Comparison of ENCODE assay signal across 17 cellular contexts in the genomic region with DNA sequence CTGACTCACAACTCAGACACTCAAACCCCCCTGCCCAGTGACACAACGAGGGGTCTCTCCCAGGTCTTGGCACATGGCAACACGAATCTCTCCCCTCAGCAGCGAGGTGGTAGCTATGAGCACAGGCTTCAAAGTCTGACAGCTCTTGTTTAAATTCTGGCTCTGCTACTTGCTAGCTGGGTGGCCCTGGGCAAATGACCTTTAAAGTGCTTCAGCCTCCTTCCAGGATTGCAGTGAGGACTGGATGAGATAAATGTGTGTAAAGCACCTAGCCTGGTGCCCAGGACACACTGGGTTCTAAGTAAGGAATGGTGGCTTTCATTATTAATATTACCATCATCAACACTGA. TPM values are rescaled to one million over a fixed set of nuclear protein-coding genes. Genes with fewer than 3 reads are reported as not detected.
DNase-seq lines count a peak whose midpoint lies in the region; ATAC-seq and TF ChIP-seq lines count a peak whose summit lies in the region.
"Had no signal": no experiment of that assay in that cellular context is flagged by ENCODE, and none has a peak within 500 bp of the region (broad histone marks: within the 10 kb centered on the region; RNA-seq: fewer than 3 reads in every experiment).

No MANE protein-coding gene starts in this region.

- H3K27me3 Mint-ChIP-seq in HFFc6 (ENCODE audit: insufficient read depth): peaks cover 5% of the 10 kb centered on the region
- no peaks in the 10 kb centered on the region for H3K27me3 Mint-ChIP-seq in brain
- H3K27me3 Mint-ChIP-seq: CD4-positive, CD25-positive, alpha-beta regulatory T cell; IgD-negative memory B cell; T-helper 17 cell had no signal

- no peak for ATAC-seq in left lobe of liver
- no peak for ATAC-seq in stimulated activated effector memory CD8-positive, alpha-beta T cell treated with anti-CD3 and anti-CD28 coated beads, Interleukin-12 subunit alpha, Interleukin-12 subunit beta, amount 100 ng/mL, for 72 hours
- ATAC-seq: T-helper 17 cell had no signal

- DNase-seq in HFFc6: no peak
- peak; percentile 36 for DNase-seq in left lobe of liver (ENCODE audit: low spot score)
- DNase-seq in stimulated activated effector memory CD8-positive, alpha-beta T cell treated with anti-CD3 and anti-CD28 coated beads, Interleukin-12 subunit alpha, Interleukin-12 subunit beta, amount 100 ng/mL, for 72 hours (ENCODE audit: low spot score in 2 of 2): no peak
- DNase-seq in NCI-H1417 treated with DMSO at 0.1 percent for 48 hours (lab: John Stamatoyannopoulos, UW): no peak
- DNase-seq in nucleus accumbens (lab: John Stamatoyannopoulos, UW): no peak
- DNase-seq in activated naive CD4-positive, alpha-beta T cell treated with Interleukin-2 at 50 U/mL for 16 hours: no peak
- no peak for DNase-seq in adrenal gland
- DNase-seq: activated CD4-positive, alpha-beta T cell treated with anti-CD3 and anti-CD28 coated beads for 4 hours; CD4-positive, CD25-positive, alpha-beta regulatory T cell; central memory CD4-positive, alpha-beta T cell; midbrain; NCI-H1105 treated with DMSO at 0.1 percent for 48 hours; NCI-H446 treated with DMSO at 0.1 percent for 48 hours; stimulated activated CD4-positive, alpha-beta T cell treated with anti-CD3 and anti-CD28 coated beads, Interleukin-2, amount 100 ng/mL, for 24 hours; T-helper 17 cell had no signal

- peak overlapping the region; percentile 81 for H3K4me3 Mint-ChIP-seq in HFFc6
- H3K4me3 Mint-ChIP-seq in brain: no peak overlapping the region
- H3K4me3 Mint-ChIP-seq in stimulated activated effector memory CD8-positive, alpha-beta T cell treated with anti-CD3 and anti-CD28 coated beads, Interleukin-12 subunit alpha, Interleukin-12 subunit beta, amount 100 ng/mL, for 72 hours: no peak overlapping the region
- H3K4me3 Mint-ChIP-seq: CD4-positive, CD25-positive, alpha-beta regulatory T cell; IgD-negative memory B cell; T-helper 17 cell had no signal

- peak overlapping the region in 2 of 5 donors; percentile 73 to 80 for H3K27ac ChIP-seq in adrenal gland

- H3K27me3 ChIP-seq in adrenal gland: no peaks in the 10 kb centered on the region

- no peak overlapping the region for H3K4me3 ChIP-seq in adrenal gland

- H3K4me1 Mint-ChIP-seq in HFFc6 (ENCODE audit: low read depth): peaks cover 58% of the 10 kb centered on the region
- peaks cover 11% of the 10 kb centered on the region for H3K4me1 Mint-ChIP-seq in brain
- peaks cover 12% of the 10 kb centered on the region for H3K4me1 Mint-ChIP-seq in stimulated activated effector memory CD8-positive, alpha-beta T cell treated with anti-CD3 and anti-CD28 coated beads, Interleukin-12 subunit alpha, Interleukin-12 subunit beta, amount 100 ng/mL, for 72 hours

- peaks cover 41% of the 10 kb centered on the region for H3K36me3 Mint-ChIP-seq in HFFc6 (ENCODE audit: low read depth)
- H3K36me3 Mint-ChIP-seq in brain: peaks cover 69% of the 10 kb centered on the region
- H3K36me3 Mint-ChIP-seq in stimulated activated effector memory CD8-positive, alpha-beta T cell treated with anti-CD3 and anti-CD28 coated beads, Interleukin-12 subunit alpha, Interleukin-12 subunit beta, amount 100 ng/mL, for 72 hours: peaks cover 44% of the 10 kb centered on the region

- intact Hi-C loops in adrenal gland (cut with DNase I): no loop called here

- peaks cover 0 to 26% of the 10 kb centered on the region in 2 donors for H3K4me1 ChIP-seq in adrenal gland (replicated peaks in 1 of 2)

- H3K36me3 ChIP-seq in adrenal gland (replicated peaks in 1 of 2): peaks cover 0 to 29% of the 10 kb centered on the region in 2 donors

- 65 to 86% (median 67%) methylated on average over 3 of the region's 3 CpGs for WGBS in adrenal gland, 4 donors

- H3K9me3 ChIP-seq in adrenal gland (replicated peaks in 1 of 3): no peaks in the 10 kb centered on the region

- peak overlapping the region; percentile 96 for H3K27ac Mint-ChIP-seq in HFFc6
- H3K27ac Mint-ChIP-seq in brain: peak overlapping the region in 3 of 5 experiments; percentile 72 to 94 (median 77)
- peak overlapping the region; percentile 8 for H3K27ac Mint-ChIP-seq in stimulated activated effector memory CD8-positive, alpha-beta T cell treated with anti-CD3 and anti-CD28 coated beads, Interleukin-12 subunit alpha, Interleukin-12 subunit beta, amount 100 ng/mL, for 72 hours
- H3K27ac Mint-ChIP-seq: T-helper 17 cell had no signal

- H3K9me3 Mint-ChIP-seq in HFFc6 (no peaks in the 10 kb centered on the region), brain (no peaks in the 10 kb centered on the region)
- H3K9me3 Mint-ChIP-seq in stimulated activated effector memory CD8-positive, alpha-beta T cell treated with anti-CD3 and anti-CD28 coated beads, Interleukin-12 subunit alpha, Interleukin-12 subunit beta, amount 100 ng/mL, for 72 hours: no peaks in the 10 kb centered on the region
- H3K9me3 Mint-ChIP-seq: CD4-positive, CD25-positive, alpha-beta regulatory T cell; IgD-negative memory B cell had no signal

- no peak for TF ChIP-seq CTCF in HFFc6 (IDR thresholded peaks at IDR 0.05)
- no peak for TF ChIP-seq CTCF in brain (conservative IDR thresholded peaks at IDR 0.05)
- TF ChIP-seq CTCF in adrenal gland (IDR thresholded peaks at IDR 0.05): no peak

- TF ChIP-seq POLR2A in adrenal gland (IDR thresholded peaks at IDR 0.05): no peak

RNA-seq across cellular contexts. Expression of a gene that starts 23.2 kb away (rescaled TPM):
- total RNA-seq in HFFc6 (2021; fragmentation: NEBNext Ultra II Directional; extraction: Animal tissue kit (Norgen Biotek cat#: 25700)): 100 to 1,000 TPM; 502 to 857 (median 524) TPM
- polyA plus RNA-seq in brain (ENCODE audit: insufficient read depth, low read depth, low replicate concordance) (3.1 TPM), adrenal gland (10 to 100 TPM in 2 of 3 donors, 1 to 10 TPM in 1; 5.5 to 35.8 (median 17.5) TPM)
- total RNA-seq in left lobe of liver (383 TPM), adrenal gland (10 to 100 TPM in 5 of 8 donors, 1 to 10 TPM in 3; 5.2 to 26.7 (median 15.3) TPM)

RNA-seq across cellular contexts. Expression of a gene that starts 56.0 kb away (rescaled TPM):
- total RNA-seq in HFFc6 (2021; fragmentation: NEBNext Ultra II Directional; extraction: Animal tissue kit (Norgen Biotek cat#: 25700)): 10 to 100 TPM; 30.9 to 37.9 (median 33.4) TPM
- polyA plus RNA-seq in brain (ENCODE audit: insufficient read depth, low read depth, low replicate concordance): 34.1 TPM
- 26.4 TPM for total RNA-seq in left lobe of liver
- total RNA-seq in adrenal gland: 100 to 1,000 TPM in 1 of 8 donors, 10 to 100 TPM in 7; 45.0 to 110 (median 61.6) TPM
- 10 to 100 TPM; 10.8 to 63.2 (median 18.7) TPM for polyA plus RNA-seq in adrenal gland

Comparison
In these comparisons a context has a peak if more than half of its experiments do, and no peak if none do; other contexts are left out.
1. H3K27ac Mint-ChIP-seq: peak in every context shown above with its lines; median percentile 96 in HFFc6; 77 in brain; 8 in stimulated activated effector memory CD8-positive, alpha-beta T cell treated with anti-CD3 and anti-CD28 coated beads, Interleukin-12 subunit alpha, Interleukin-12 subunit beta, amount 100 ng/mL, for 72 hours.
2. RNA of a gene that starts 23.2 kb away (total RNA-seq): 502 to 857 TPM in HFFc6 and 383 TPM in left lobe of liver (single experiment); 5.2 to 26.7 TPM in adrenal gland; every median in the first group is over 10 times any median in the second.